In the genomic region with DNA sequence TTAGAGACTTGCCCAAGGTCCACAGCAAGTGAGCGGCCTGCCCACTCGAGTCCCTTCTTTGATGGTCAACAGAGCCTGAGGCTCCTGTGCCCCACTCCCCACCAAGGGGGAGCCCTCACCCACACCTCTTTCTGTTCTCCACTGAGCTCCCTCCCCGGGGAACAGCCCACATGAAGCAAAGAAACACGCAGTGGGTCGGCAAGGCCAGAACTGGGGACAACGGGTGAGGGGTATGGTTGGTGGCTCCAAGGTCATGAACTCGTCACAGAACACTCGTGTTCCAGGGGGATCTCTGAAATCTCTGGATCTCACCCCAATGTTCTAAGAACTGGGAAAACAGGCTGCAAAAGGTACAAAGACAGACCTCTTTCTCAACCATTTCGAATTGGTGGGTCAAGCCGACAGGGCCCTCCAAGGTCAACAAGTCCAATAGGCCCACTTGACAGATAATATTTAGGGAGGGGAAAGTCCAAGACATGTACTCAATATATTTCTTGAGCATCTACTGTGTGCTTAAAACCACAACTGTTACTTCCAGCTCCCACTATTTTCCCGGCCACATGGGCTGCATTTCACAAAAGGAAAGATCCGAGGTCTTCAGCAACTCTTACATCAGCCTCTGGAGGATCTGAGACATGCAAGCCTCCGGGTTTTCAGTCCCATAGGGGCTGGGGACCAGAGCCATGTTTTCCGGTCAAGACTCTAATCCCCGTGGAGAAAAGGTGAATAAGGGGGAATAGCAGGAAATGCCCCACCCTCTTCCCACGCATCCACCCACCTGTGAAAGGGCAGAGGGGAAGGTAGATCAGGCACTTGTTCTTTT, we compare ENCODE assay signal across 1 cellular context.
TF ChIP-seq lines count a peak whose summit lies in the region.

No MANE protein-coding gene starts in this region.

TF ChIP-seq in HepG2, 621 proteins besides CTCF, POLR2A, EP300 and RAD21 (continued from another document and continues in another):
- TF ChIP-seq, protein P1, sequence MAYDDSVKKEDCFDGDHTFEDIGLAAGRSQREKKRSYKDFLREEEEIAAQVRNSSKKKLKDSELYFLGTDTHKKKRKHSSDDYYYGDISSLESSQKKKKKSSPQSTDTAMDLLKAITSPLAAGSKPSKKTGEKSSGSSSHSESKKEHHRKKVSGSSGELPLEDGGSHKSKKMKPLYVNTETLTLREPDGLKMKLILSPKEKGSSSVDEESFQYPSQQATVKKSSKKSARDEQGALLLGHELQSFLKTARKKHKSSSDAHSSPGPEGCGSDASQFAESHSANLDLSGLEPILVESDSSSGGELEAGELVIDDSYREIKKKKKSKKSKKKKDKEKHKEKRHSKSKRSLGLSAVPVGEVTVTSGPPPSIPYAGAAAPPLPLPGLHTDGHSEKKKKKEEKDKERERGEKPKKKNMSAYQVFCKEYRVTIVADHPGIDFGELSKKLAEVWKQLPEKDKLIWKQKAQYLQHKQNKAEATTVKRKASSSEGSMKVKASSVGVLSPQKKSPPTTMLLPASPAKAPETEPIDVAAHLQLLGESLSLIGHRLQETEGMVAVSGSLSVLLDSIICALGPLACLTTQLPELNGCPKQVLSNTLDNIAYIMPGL (CRISPR knock-in tag; IDR thresholded peaks at IDR 0.05; ENCODE audit: borderline replicate concordance in 1 of 2, low read depth in 1 of 2): peak in 1 of 2 experiments; percentile 24; a peak in 2 of 4 replicates
- TF ChIP-seq, protein P2, sequence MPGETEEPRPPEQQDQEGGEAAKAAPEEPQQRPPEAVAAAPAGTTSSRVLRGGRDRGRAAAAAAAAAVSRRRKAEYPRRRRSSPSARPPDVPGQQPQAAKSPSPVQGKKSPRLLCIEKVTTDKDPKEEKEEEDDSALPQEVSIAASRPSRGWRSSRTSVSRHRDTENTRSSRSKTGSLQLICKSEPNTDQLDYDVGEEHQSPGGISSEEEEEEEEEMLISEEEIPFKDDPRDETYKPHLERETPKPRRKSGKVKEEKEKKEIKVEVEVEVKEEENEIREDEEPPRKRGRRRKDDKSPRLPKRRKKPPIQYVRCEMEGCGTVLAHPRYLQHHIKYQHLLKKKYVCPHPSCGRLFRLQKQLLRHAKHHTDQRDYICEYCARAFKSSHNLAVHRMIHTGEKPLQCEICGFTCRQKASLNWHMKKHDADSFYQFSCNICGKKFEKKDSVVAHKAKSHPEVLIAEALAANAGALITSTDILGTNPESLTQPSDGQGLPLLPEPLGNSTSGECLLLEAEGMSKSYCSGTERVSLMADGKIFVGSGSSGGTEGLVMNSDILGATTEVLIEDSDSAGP (CRISPR knock-in tag; IDR thresholded peaks at IDR 0.05; ENCODE audit: borderline replicate concordance): peak; percentile 55
- TF ChIP-seq ZNF543 (CRISPR knock-in tag; IDR thresholded peaks at IDR 0.05) (0 out of 2 replicates have a peak, but pooled peaks have one; percentile 58), ZNF354B (CRISPR knock-in tag; IDR thresholded peaks at IDR 0.05) (no peak), ZBTB43 (CRISPR knock-in tag; conservative IDR thresholded peaks at IDR 0.05) (no peak), TCF7 (IDR thresholded peaks at IDR 0.05; ENCODE audit: low read depth) (no peak), EHMT2 (IDR thresholded peaks at IDR 0.05; ENCODE audit: borderline replicate concordance, low read depth, low read length) (no peak), ATF2 (CRISPR knock-in tag; IDR thresholded peaks at IDR 0.05) (no peak), ZIK1 (CRISPR knock-in tag; IDR thresholded peaks at IDR 0.05; ENCODE audit: borderline replicate concordance, low read depth) (no peak), IRX3 (CRISPR knock-in tag; IDR thresholded peaks at IDR 0.05; ENCODE audit: borderline replicate concordance, low read depth) (no peak), XBP1 (CRISPR knock-in tag; IDR thresholded peaks at IDR 0.05) (no peak), SPEN (CRISPR knock-in tag; IDR thresholded peaks at IDR 0.05; ENCODE audit: low read depth) (no peak), MED13 (CRISPR knock-in tag; IDR thresholded peaks at IDR 0.05) (no peak), ZNF501 (CRISPR knock-in tag; IDR thresholded peaks at IDR 0.05) (0 out of 2 replicates have a peak, but pooled peaks have one; percentile 40), DNMT3B (CRISPR knock-in tag; conservative IDR thresholded peaks at IDR 0.05) (no peak; the same call in 1 of the 2 replicates), ZFP41 (CRISPR knock-in tag; IDR thresholded peaks at IDR 0.05; ENCODE audit: borderline replicate concordance) (no peak; the same call in 1 of the 2 replicates), ZNF552 (CRISPR knock-in tag; IDR thresholded peaks at IDR 0.05; ENCODE audit: borderline replicate concordance) (no peak), HDAC6 (IDR thresholded peaks at IDR 0.05; ENCODE audit: low read depth, low read length) (no peak), ZNF598 (CRISPR knock-in tag; IDR thresholded peaks at IDR 0.05; ENCODE audit: borderline replicate concordance) (no peak), CBX2 (IDR thresholded peaks at IDR 0.05; ENCODE audit: low read depth, low read length) (no peak), CBX2 (CRISPR knock-in tag; IDR thresholded peaks at IDR 0.05; ENCODE audit: low read depth) (no peak), FOXP1 (IDR thresholded peaks at IDR 0.05) (no peak), FOXP1 (CRISPR knock-in tag; IDR thresholded peaks at IDR 0.05) (no peak), ZNF296 (CRISPR knock-in tag; conservative IDR thresholded peaks at IDR 0.05) (0 out of 2 replicates have a peak, but pooled peaks have one; percentile 4), NCOA5 (CRISPR knock-in tag; IDR thresholded peaks at IDR 0.05) (no peak), ZNF350 (CRISPR knock-in tag; IDR thresholded peaks at IDR 0.05; ENCODE audit: borderline replicate concordance, low read depth) (peak; percentile 50; the same call in 1 of the 2 replicates), ZNF282 (IDR thresholded peaks at IDR 0.05; ENCODE audit: partially characterized antibody) (no peak), PRMT3 (CRISPR knock-in tag; IDR thresholded peaks at IDR 0.05; ENCODE audit: borderline replicate concordance, low read depth) (no peak), ZSCAN21 (CRISPR knock-in tag; IDR thresholded peaks at IDR 0.05; ENCODE audit: borderline replicate concordance) (no peak), FOXA1 (IDR thresholded peaks at IDR 0.05) (no peak), FOXA1 (CRISPR knock-in tag; IDR thresholded peaks at IDR 0.05) (no peak), ZNF564 (CRISPR knock-in tag; IDR thresholded peaks at IDR 0.05) (no peak), HNRNPUL1 (IDR thresholded peaks at IDR 0.05; ENCODE audit: low read depth, low read length) (no peak), SOX5 (CRISPR knock-in tag; IDR thresholded peaks at IDR 0.05; ENCODE audit: borderline replicate concordance) (no peak; the same call in 1 of the 2 replicates), ZMYM2 (CRISPR knock-in tag; IDR thresholded peaks at IDR 0.05) (0 out of 2 replicates have a peak, but pooled peaks have one; percentile 7), THAP9 (CRISPR knock-in tag; IDR thresholded peaks at IDR 0.05; ENCODE audit: borderline replicate concordance) (peak; percentile 36; the same call in 1 of the 2 replicates), SAFB2 (CRISPR knock-in tag; IDR thresholded peaks at IDR 0.05; ENCODE audit: borderline replicate concordance, low read depth) (peak; percentile 17; the same call in 1 of the 2 replicates), ZNF17 (CRISPR knock-in tag; IDR thresholded peaks at IDR 0.05) (no peak)
- TF ChIP-seq, protein P3, sequence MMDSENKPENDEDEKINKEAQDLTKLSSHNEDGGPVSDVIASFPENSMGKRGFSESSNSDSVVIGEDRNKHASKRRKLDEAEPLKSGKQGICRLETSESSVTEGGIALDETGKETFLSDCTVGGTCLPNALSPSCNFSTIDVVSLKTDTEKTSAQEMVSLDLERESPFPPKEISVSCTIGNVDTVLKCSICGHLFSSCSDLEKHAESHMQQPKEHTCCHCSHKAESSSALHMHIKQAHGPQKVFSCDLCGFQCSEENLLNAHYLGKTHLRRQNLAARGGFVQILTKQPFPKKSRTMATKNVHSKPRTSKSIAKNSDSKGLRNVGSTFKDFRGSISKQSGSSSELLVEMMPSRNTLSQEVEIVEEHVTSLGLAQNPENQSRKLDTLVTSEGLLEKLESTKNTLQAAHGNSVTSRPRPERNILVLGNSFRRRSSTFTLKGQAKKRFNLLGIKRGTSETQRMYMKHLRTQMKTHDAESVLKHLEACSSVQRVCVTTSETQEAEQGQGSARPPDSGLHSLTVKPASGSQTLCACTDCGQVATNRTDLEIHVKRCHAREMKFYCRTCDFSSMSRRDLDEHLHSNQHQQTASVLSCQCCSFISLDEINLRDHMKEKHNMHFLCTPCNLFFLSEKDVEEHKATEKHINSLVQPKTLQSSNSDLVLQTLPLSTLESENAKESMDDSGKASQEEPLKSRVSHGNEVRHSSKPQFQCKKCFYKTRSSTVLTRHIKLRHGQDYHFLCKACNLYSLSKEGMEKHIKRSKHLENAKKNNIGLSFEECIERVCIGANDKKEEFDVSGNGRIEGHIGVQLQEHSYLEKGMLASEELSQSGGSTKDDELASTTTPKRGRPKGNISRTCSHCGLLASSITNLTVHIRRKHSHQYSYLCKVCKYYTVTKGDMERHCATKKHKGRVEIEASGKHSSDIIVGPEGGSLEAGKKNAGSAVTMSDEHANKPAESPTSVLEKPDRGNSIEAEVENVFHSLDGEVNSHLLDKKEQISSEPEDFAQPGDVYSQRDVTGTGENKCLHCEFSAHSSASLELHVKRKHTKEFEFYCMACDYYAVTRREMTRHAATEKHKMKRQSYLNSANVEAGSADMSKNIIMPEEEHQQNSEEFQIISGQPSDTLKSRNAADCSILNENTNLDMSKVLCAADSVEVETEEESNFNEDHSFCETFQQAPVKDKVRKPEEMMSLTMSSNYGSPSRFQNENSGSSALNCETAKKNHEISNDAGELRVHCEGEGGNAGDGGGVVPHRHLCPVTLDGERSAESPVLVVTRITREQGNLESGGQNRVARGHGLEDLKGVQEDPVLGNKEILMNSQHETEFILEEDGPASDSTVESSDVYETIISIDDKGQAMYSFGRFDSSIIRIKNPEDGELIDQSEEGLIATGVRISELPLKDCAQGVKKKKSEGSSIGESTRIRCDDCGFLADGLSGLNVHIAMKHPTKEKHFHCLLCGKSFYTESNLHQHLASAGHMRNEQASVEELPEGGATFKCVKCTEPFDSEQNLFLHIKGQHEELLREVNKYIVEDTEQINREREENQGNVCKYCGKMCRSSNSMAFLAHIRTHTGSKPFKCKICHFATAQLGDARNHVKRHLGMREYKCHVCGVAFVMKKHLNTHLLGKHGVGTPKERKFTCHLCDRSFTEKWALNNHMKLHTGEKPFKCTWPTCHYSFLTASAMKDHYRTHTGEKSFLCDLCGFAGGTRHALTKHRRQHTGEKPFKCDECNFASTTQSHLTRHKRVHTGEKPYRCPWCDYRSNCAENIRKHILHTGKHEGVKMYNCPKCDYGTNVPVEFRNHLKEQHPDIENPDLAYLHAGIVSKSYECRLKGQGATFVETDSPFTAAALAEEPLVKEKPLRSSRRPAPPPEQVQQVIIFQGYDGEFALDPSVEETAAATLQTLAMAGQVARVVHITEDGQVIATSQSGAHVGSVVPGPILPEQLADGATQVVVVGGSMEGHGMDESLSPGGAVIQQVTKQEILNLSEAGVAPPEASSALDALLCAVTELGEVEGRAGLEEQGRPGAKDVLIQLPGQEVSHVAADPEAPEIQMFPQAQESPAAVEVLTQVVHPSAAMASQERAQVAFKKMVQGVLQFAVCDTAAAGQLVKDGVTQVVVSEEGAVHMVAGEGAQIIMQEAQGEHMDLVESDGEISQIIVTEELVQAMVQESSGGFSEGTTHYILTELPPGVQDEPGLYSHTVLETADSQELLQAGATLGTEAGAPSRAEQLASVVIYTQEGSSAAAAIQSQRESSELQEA (CRISPR knock-in tag; IDR thresholded peaks at IDR 0.05; ENCODE audit: not compliant biosample characterization): peak; percentile 21
- TF ChIP-seq, protein P4, sequence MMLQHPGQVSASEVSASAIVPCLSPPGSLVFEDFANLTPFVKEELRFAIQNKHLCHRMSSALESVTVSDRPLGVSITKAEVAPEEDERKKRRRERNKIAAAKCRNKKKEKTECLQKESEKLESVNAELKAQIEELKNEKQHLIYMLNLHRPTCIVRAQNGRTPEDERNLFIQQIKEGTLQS (CRISPR knock-in tag; IDR thresholded peaks at IDR 0.05): no peak
